Comparison of ENCODE assay signal across 1 cellular context in the genomic region with DNA sequence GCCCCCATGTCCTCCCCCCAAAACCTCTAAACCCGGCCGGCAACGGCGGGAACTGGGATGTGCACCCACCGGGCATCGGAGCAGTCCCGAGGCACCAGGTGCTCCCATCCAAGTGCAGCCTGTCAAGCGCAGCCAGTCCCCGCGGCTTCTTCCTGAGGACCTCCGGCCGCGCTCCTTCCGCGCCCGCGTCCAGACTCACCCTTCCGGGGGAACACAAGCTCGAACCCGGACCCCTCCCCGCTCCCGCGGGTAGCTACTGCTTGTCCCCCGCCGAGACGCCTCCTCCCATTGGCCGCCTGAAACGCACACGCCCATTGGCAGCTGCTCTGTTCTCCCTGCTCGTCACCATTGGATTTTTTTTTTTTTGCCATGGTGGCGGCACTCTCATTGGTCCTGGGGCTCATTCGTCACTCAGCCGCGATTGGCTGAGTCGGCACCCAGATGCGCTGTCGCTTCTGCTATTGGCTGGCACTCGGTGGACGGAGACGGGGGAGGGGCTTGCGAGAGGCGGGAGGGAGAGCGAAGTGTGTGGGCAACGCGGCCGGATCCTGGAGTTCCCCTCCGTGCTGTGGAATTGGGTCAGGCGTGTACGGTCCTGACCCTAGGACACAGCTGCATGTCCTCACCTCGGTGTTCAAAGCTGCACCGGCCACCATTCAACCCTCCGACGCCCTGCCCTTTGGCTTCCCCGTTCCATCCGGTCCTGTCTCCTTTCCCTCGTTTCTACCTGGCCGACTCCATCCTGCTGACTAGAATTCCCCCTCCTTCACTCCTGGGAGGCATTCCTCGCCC.
A peak's percentile ranks its signal among the peaks of the same experiment; 100 is the strongest.
TF ChIP-seq lines count a peak whose summit lies in the region.

Gene TYK2, minus strand, starts transcription at position 262 of the 792 bp plus-strand sequence. CDS start 2,166 bp downstream, outside the sequence.

TF ChIP-seq in K562, 482 proteins besides CTCF, POLR2A, EP300 and RAD21 (continued from another document and continues in another):
- TF ChIP-seq ZEB2 (IDR thresholded peaks at IDR 0.05) = peak; percentile 39; the same call in 1 of the 2 replicates
- peak; percentile 34; the same call in 1 of the 2 replicates for TF ChIP-seq FOSL1 (tag; conservative IDR thresholded peaks at IDR 0.05)
- TF ChIP-seq BRD9 (IDR thresholded peaks at IDR 0.05; ENCODE audit: low read depth, partially characterized antibody) = peak; percentile 56
- TF ChIP-seq, protein P1, sequence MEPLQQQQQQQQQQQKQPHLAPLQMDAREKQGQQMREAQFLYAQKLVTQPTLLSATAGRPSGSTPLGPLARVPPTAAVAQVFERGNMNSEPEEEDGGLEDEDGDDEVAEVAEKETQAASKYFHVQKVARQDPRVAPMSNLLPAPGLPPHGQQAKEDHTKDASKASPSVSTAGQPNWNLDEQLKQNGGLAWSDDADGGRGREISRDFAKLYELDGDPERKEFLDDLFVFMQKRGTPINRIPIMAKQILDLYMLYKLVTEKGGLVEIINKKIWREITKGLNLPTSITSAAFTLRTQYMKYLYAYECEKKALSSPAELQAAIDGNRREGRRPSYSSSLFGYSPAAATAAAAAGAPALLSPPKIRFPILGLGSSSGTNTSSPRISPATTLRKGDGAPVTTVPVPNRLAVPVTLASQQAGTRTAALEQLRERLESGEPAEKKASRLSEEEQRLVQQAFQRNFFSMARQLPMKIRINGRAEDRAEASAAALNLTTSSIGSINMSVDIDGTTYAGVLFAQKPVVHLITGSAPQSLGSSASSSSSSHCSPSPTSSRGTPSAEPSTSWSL (CRISPR knock-in tag; IDR thresholded peaks at IDR 0.05; ENCODE audit: borderline replicate concordance) = no peak
- TF ChIP-seq, protein P2, sequence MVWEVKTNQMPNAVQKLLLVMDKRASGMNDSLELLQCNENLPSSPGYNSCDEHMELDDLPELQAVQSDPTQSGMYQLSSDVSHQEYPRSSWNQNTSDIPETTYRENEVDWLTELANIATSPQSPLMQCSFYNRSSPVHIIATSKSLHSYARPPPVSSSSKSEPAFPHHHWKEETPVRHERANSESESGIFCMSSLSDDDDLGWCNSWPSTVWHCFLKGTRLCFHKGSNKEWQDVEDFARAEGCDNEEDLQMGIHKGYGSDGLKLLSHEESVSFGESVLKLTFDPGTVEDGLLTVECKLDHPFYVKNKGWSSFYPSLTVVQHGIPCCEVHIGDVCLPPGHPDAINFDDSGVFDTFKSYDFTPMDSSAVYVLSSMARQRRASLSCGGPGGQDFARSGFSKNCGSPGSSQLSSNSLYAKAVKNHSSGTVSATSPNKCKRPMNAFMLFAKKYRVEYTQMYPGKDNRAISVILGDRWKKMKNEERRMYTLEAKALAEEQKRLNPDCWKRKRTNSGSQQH (CRISPR knock-in tag; IDR thresholded peaks at IDR 0.05) = peak; percentile 5; the same call in 1 of the 2 replicates
- TF ChIP-seq, protein P3, sequence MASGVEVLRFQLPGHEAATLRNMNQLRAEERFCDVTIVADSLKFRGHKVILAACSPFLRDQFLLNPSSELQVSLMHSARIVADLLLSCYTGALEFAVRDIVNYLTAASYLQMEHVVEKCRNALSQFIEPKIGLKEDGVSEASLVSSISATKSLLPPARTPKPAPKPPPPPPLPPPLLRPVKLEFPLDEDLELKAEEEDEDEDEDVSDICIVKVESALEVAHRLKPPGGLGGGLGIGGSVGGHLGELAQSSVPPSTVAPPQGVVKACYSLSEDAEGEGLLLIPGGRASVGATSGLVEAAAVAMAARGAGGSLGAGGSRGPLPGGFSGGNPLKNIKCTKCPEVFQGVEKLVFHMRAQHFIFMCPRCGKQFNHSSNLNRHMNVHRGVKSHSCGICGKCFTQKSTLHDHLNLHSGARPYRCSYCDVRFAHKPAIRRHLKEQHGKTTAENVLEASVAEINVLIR (CRISPR knock-in tag; IDR thresholded peaks at IDR 0.05) = peak; percentile 80
- no peak for TF ChIP-seq SIX5 (IDR thresholded peaks at IDR 0.05; ENCODE audit: borderline replicate concordance in 1 of 2, insufficient read depth in 1 of 2, low read depth in 1 of 2, low read length in 2 of 2)
- no peak for TF ChIP-seq FUS (optimal IDR thresholded peaks at IDR 0.05; ENCODE audit: low read depth, low read length)
- no peak for TF ChIP-seq ZHX1 (conservative IDR thresholded peaks at IDR 0.05; ENCODE audit: low read length)
- TF ChIP-seq NUFIP1 (IDR thresholded peaks at IDR 0.05; ENCODE audit: partially characterized antibody) = no peak
- no peak for TF ChIP-seq KLF6 (CRISPR knock-in tag; IDR thresholded peaks at IDR 0.05; ENCODE audit: borderline replicate concordance)
- TF ChIP-seq, protein P4, sequence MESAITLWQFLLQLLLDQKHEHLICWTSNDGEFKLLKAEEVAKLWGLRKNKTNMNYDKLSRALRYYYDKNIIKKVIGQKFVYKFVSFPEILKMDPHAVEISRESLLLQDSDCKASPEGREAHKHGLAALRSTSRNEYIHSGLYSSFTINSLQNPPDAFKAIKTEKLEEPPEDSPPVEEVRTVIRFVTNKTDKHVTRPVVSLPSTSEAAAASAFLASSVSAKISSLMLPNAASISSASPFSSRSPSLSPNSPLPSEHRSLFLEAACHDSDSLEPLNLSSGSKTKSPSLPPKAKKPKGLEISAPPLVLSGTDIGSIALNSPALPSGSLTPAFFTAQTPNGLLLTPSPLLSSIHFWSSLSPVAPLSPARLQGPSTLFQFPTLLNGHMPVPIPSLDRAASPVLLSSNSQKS (CRISPR knock-in tag; IDR thresholded peaks at IDR 0.05) = no peak
- 0 out of 2 replicates have a peak, but pooled peaks have one; percentile 6 for TF ChIP-seq SAFB (IDR thresholded peaks at IDR 0.05; ENCODE audit: borderline replicate concordance, low read depth, low read length)
- peak; percentile 71 for TF ChIP-seq POLR2AphosphoS5 (IDR thresholded peaks at IDR 0.05; ENCODE audit: control insufficient read depth, insufficient read depth, low read depth, low read length)
- no peak for TF ChIP-seq GTF2E2 (tag; IDR thresholded peaks at IDR 0.05)
- TF ChIP-seq HOXB6 (CRISPR knock-in tag; IDR thresholded peaks at IDR 0.05; ENCODE audit: borderline replicate concordance) = no peak
- TF ChIP-seq KAT8 (IDR thresholded peaks at IDR 0.05; ENCODE audit: low read depth) = 0 out of 2 replicates have a peak, but pooled peaks have one; percentile 44
- TF ChIP-seq SMARCA5 (IDR thresholded peaks at IDR 0.05) = no peak
- TF ChIP-seq HCFC1 (IDR thresholded peaks at IDR 0.05; ENCODE audit: low read depth, low read length) = peak; percentile 62
- no peak for TF ChIP-seq PURB (CRISPR knock-in tag; IDR thresholded peaks at IDR 0.05; ENCODE audit: low read depth)
- TF ChIP-seq NFYB (IDR thresholded peaks at IDR 0.05; ENCODE audit: extremely low read depth, insufficient read length) = peak; percentile 96
- TF ChIP-seq ZNF518B (CRISPR knock-in tag; IDR thresholded peaks at IDR 0.05) = no peak
- peak; percentile 43; the same call in 1 of the 2 replicates for TF ChIP-seq RNF2 (IDR thresholded peaks at IDR 0.05)
- no peak for TF ChIP-seq ZNF224 (CRISPR knock-in tag; IDR thresholded peaks at IDR 0.05)
- no peak for TF ChIP-seq RBM15 (IDR thresholded peaks at IDR 0.05; ENCODE audit: insufficient read depth, low read length)
- no peak for TF ChIP-seq SAP30 (IDR thresholded peaks at IDR 0.05; ENCODE audit: borderline replicate concordance, insufficient read depth, low read depth, low read length, poor library complexity, severe bottlenecking)
- TF ChIP-seq, protein P5, sequence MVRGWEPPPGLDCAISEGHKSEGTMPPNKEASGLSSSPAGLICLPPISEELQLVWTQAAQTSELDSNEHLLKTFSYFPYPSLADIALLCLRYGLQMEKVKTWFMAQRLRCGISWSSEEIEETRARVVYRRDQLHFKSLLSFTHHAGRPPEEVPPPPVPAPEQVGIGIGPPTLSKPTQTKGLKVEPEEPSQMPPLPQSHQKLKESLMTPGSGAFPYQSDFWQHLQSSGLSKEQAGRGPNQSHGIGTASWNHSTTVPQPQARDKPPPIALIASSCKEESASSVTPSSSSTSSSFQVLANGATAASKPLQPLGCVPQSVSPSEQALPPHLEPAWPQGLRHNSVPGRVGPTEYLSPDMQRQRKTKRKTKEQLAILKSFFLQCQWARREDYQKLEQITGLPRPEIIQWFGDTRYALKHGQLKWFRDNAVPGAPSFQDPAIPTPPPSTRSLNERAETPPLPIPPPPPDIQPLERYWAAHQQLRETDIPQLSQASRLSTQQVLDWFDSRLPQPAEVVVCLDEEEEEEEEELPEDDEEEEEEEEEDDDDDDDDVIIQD (CRISPR knock-in tag; IDR thresholded peaks at IDR 0.05) = no peak
- peak; percentile 72 for TF ChIP-seq NKRF (IDR thresholded peaks at IDR 0.05; ENCODE audit: borderline replicate concordance)
- TF ChIP-seq CXXC5 (CRISPR knock-in tag; IDR thresholded peaks at IDR 0.05) = peak; percentile 81
- TF ChIP-seq ZNF133 (CRISPR knock-in tag; IDR thresholded peaks at IDR 0.05) = no peak
- TF ChIP-seq CBX1 (IDR thresholded peaks at IDR 0.05; ENCODE audit: low read depth) = no peak
- TF ChIP-seq, protein P6, sequence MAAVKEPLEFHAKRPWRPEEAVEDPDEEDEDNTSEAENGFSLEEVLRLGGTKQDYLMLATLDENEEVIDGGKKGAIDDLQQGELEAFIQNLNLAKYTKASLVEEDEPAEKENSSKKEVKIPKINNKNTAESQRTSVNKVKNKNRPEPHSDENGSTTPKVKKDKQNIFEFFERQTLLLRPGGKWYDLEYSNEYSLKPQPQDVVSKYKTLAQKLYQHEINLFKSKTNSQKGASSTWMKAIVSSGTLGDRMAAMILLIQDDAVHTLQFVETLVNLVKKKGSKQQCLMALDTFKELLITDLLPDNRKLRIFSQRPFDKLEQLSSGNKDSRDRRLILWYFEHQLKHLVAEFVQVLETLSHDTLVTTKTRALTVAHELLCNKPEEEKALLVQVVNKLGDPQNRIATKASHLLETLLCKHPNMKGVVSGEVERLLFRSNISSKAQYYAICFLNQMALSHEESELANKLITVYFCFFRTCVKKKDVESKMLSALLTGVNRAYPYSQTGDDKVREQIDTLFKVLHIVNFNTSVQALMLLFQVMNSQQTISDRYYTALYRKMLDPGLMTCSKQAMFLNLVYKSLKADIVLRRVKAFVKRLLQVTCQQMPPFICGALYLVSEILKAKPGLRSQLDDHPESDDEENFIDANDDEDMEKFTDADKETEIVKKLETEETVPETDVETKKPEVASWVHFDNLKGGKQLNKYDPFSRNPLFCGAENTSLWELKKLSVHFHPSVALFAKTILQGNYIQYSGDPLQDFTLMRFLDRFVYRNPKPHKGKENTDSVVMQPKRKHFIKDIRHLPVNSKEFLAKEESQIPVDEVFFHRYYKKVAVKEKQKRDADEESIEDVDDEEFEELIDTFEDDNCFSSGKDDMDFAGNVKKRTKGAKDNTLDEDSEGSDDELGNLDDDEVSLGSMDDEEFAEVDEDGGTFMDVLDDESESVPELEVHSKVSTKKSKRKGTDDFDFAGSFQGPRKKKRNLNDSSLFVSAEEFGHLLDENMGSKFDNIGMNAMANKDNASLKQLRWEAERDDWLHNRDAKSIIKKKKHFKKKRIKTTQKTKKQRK (IDR thresholded peaks at IDR 0.05; ENCODE audit: borderline replicate concordance, low read depth, low read length) = no peak
- TF ChIP-seq MTF1 (CRISPR knock-in tag; IDR thresholded peaks at IDR 0.05; ENCODE audit: borderline replicate concordance) = no peak
- no peak for TF ChIP-seq EHMT2 (IDR thresholded peaks at IDR 0.05)
- TF ChIP-seq SIN3A (IDR thresholded peaks at IDR 0.05; ENCODE audit: borderline replicate concordance in 2 of 2, control insufficient read depth in 1 of 2, low read depth in 2 of 2, low read length in 2 of 2) = peak; percentile 63 to 64; a peak in 2 of 4 replicates
- TF ChIP-seq XRCC3 (IDR thresholded peaks at IDR 0.05) = no peak
